In genomic region chr7:99568770-99569169, GRCh38 we compare ENCODE assay signal across 3 cellular contexts. TPM values are rescaled to one million over a fixed set of nuclear protein-coding genes. Genes with fewer than 3 reads are reported as not detected.
"Had no signal": no experiment of that assay in that cellular context is flagged by ENCODE, and none has a peak within 500 bp of the region (broad histone marks: within the 10 kb centered on the region; RNA-seq: fewer than 3 reads in every experiment).

No MANE protein-coding gene starts in this region.

RNA-seq across cellular contexts. Expression of gene ZNF655, which starts 10.3 kb away (rescaled TPM):
- total RNA-seq: PC-3 had no signal

RNA-seq across cellular contexts. Expression of gene TMEM225B, which starts 29.3 kb away (rescaled TPM):
- total RNA-seq: PC-3, Peyer's patch, Right ventricle myocardium superior had no signal
